ENCODE assay signal across 11 cellular contexts in the genomic region with DNA sequence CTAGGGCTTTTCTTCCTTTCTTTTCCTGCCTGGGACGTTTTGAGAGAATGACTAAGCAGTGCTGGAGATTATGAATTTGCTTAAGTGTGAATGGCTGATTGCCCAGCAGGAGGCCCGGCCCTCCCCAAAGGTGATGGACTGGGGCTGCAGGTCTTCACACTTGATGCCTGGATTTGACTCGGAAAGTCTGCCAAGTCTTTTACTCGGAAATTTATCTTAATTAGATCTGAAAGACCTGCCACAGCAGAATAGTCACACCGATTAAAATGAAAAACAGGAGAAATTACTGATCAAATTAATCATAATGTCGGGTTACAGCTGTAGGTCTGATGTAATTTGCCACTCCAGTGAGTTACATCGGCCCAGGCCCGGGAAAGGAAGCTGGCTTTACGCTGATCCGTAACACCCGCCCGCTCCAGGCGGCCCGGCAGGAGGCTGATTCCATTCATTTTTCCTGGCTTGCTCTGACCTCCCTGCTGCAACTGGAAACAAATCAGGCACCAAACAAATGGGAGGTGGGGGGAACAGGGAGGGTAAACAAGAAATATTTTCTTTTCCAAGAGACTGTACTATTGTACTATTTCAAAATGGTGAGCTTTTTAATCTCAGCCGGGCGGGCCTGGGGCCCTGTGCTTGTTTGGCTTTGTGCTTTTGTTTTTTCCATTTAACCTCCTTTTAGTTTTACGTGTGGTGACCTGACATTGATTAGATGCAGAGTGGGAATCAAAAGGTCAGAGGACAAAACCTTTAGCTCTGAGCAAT.
DNase-seq lines count a peak whose midpoint lies in the region; TF ChIP-seq lines count a peak whose summit lies in the region.
"Had no signal": no experiment of that assay in that cellular context is flagged by ENCODE, and none has a peak within 500 bp of the region (broad histone marks: within the 10 kb centered on the region; RNA-seq: fewer than 3 reads in every experiment).

No MANE protein-coding gene starts in this region.

- H2AFZ ChIP-seq in neuron (ENCODE audit: low read depth, low read length) = peak overlapping the region; percentile 78

- in situ Hi-C loops in GM13976 (cut with MboI; ENCODE audit: low sequenced_read_pairs, unreplicated experiment) = no loop called here

- no peaks in the 10 kb centered on the region for H3K36me3 ChIP-seq in neuron (ENCODE audit: insufficient read depth, low read length)
- H3K36me3 ChIP-seq: neutrophil, thoracic aorta had no signal

- H3K27me3 ChIP-seq in neuron (ENCODE audit: insufficient read depth, low read length) = no peaks in the 10 kb centered on the region
- H3K27me3 ChIP-seq: neutrophil had no signal

- H3K4me1 ChIP-seq in neuron (ENCODE audit: insufficient read depth, low read length) = peaks cover 17% of the 10 kb centered on the region

- H3K9me3 ChIP-seq in neuron (ENCODE audit: low read length) = no peaks in the 10 kb centered on the region
- H3K9me3 ChIP-seq: neutrophil, thoracic aorta had no signal

- peak; percentile 87 for DNase-seq in ELF-1 (ENCODE audit: low read depth, low spot score)
- DNase-seq in NCI-H748 (lab: John Stamatoyannopoulos, UW; ENCODE audit: unreplicated experiment) = peak; percentile 62
- DNase-seq in fibroblast of mammary gland (ENCODE audit: low read depth) = peak; percentile 16
- DNase-seq in middle frontal gyrus (ENCODE audit: extremely low spot score, low spot score) = no peak
- DNase-seq in NCI-H2107 treated with DMSO at 0.1 percent for 48 hours (lab: John Stamatoyannopoulos, UW; ENCODE audit: unreplicated experiment) = no peak
- no peak for DNase-seq in CD1c-positive myeloid dendritic cell (ENCODE audit: extremely low spot score)
- no peak for DNase-seq in GM13976 (ENCODE audit: low spot score)
- DNase-seq: OCI-M1 had no signal

- TF ChIP-seq CTCF in fibroblast of mammary gland (conservative IDR thresholded peaks at IDR 0.05; ENCODE audit: control insufficient read depth, insufficient read depth, low read depth, low read length) (no peak), GM13976 (IDR thresholded peaks at IDR 0.05; ENCODE audit: borderline replicate concordance, control extremely low read depth, extremely low read depth, insufficient read depth, missing control alignments) (no peak)

- H3K4me3 ChIP-seq in fibroblast of mammary gland (ENCODE audit: control insufficient read depth, low read depth, low read length) (no peak overlapping the region), neuron (ENCODE audit: low read length) (peak overlapping the region; percentile 35)
- H3K4me3 ChIP-seq: thoracic aorta had no signal

Comparison
In these comparisons a context has a peak if more than half of its experiments do, and no peak if none do; other contexts are left out.
1. DNase-seq: peak in ELF-1 (single experiment), NCI-H748 (single experiment) and fibroblast of mammary gland (single experiment); none in middle frontal gyrus (single experiment), NCI-H2107 treated with DMSO at 0.1 percent for 48 hours (single experiment), CD1c-positive myeloid dendritic cell (single experiment) and GM13976 (single experiment).